ENCODE assay signal across 9 cellular contexts in genomic region chr11:58525037-58525614, GRCh38. TPM values are rescaled to one million over a fixed set of nuclear protein-coding genes. Genes with fewer than 3 reads are reported as not detected.
DNase-seq lines count a peak whose midpoint lies in the region; ATAC-seq and TF ChIP-seq lines count a peak whose summit lies in the region.
"Had no signal": no experiment of that assay in that cellular context is flagged by ENCODE, and none has a peak within 500 bp of the region (broad histone marks: within the 10 kb centered on the region; RNA-seq: fewer than 3 reads in every experiment).

No MANE protein-coding gene starts in this region.

- peaks cover 32% of the 10 kb centered on the region for H3K4me1 ChIP-seq in CD4-positive, CD25-positive, alpha-beta regulatory T cell (ENCODE audit: control insufficient read depth, insufficient read depth, low read length, poor library complexity, severe bottlenecking)
- no peaks in the 10 kb centered on the region for H3K4me1 ChIP-seq in vagina

- TF ChIP-seq CTCF in vagina (IDR thresholded peaks at IDR 0.05): no peak

- H3K27me3 ChIP-seq in CD4-positive, CD25-positive, alpha-beta regulatory T cell (ENCODE audit: control insufficient read depth, insufficient read depth, low read length): no peaks in the 10 kb centered on the region
- H3K27me3 ChIP-seq in vagina: no peaks in the 10 kb centered on the region

- peaks cover 18 to 55% (median 31%) of the 10 kb centered on the region in 4 donors for H3K4me1 Mint-ChIP-seq in CD4-positive, CD25-positive, alpha-beta regulatory T cell
- H3K4me1 Mint-ChIP-seq in naive thymus-derived CD8-positive, alpha-beta T cell: peaks cover 33 to 82% (median 73%) of the 10 kb centered on the region in 4 donors

- H3K27me3 Mint-ChIP-seq in CD4-positive, CD25-positive, alpha-beta regulatory T cell: no peaks in the 10 kb centered on the region
- H3K27me3 Mint-ChIP-seq in naive thymus-derived CD8-positive, alpha-beta T cell: no peaks in the 10 kb centered on the region

- peak overlapping the region; percentile 89 for H3K27ac ChIP-seq in CD4-positive, CD25-positive, alpha-beta regulatory T cell (ENCODE audit: insufficient read depth, low read length, poor library complexity, severe bottlenecking)
- no peak overlapping the region for H3K27ac ChIP-seq in vagina

- TF ChIP-seq POLR2A in erythroblast (IDR thresholded peaks at IDR 0.05; ENCODE audit: low read length): no peak
- TF ChIP-seq POLR2A in vagina (IDR thresholded peaks at IDR 0.05): no peak

- H3K36me3 Mint-ChIP-seq in CD4-positive, CD25-positive, alpha-beta regulatory T cell: peaks cover 28% of the 10 kb centered on the region
- peaks cover 6 to 27% (median 25%) of the 10 kb centered on the region in 3 donors for H3K36me3 Mint-ChIP-seq in naive thymus-derived CD8-positive, alpha-beta T cell

- H3K4me3 Mint-ChIP-seq in CD4-positive, CD25-positive, alpha-beta regulatory T cell: peak overlapping the region; percentile 22 to 93 (median 78)
- H3K4me3 Mint-ChIP-seq in naive thymus-derived CD8-positive, alpha-beta T cell: peak overlapping the region; percentile 49 to 86 (median 77)

- peak in 2 of 3 donors; percentile 72 to 75 for DNase-seq in CD4-positive, CD25-positive, alpha-beta regulatory T cell
- peak; percentile 7 for DNase-seq in T-helper 22 cell (ENCODE audit: low read depth)
- DNase-seq in naive thymus-derived CD8-positive, alpha-beta T cell: peak in 8 of 10 donors; percentile 17 to 82 (median 72)
- no peak for DNase-seq in erythroblast (lab: John Stamatoyannopoulos, UW)
- DNase-seq in vagina (ENCODE audit: extremely low spot score in 2 of 2): no peak
- no peak for DNase-seq in COLO668 (lab: John Stamatoyannopoulos, UW; ENCODE audit: unreplicated experiment)

- H3K36me3 ChIP-seq in CD4-positive, CD25-positive, alpha-beta regulatory T cell (ENCODE audit: control insufficient read depth, insufficient read depth, low read length): peaks cover 28% of the 10 kb centered on the region
- peaks cover 0 to 14% of the 10 kb centered on the region in 2 donors for H3K36me3 ChIP-seq in vagina

- H3K9me3 Mint-ChIP-seq in CD4-positive, CD25-positive, alpha-beta regulatory T cell: no peaks in the 10 kb centered on the region
- no peaks in the 10 kb centered on the region for H3K9me3 Mint-ChIP-seq in naive thymus-derived CD8-positive, alpha-beta T cell

- POLR2A ChIA-PET in naive thymus-derived CD8-positive, alpha-beta T cell (lab: Charles Lee): interaction anchor here (1.0 to 3.7 kb wide), 10 partner anchors 19 to 783 kb away, joined by 3 to 36 read pairs (median 4); partner anchors contain the start of genes LPXN, SELENOH and ZFP91

- ATAC-seq in CD4-positive, CD25-positive, alpha-beta regulatory T cell (ENCODE audit: low read depth in 2 of 2): peak; percentile 76 to 84
- peak; percentile 85 for ATAC-seq in GM19328 (IDR thresholded peaks at IDR 0.05; ENCODE audit: unreplicated experiment)
- ATAC-seq in HG03159 (IDR thresholded peaks at IDR 0.05; ENCODE audit: unreplicated experiment): peak; percentile 86
- ATAC-seq in naive thymus-derived CD8-positive, alpha-beta T cell: peak; percentile 79 to 84

- H3K9me3 ChIP-seq in CD4-positive, CD25-positive, alpha-beta regulatory T cell (ENCODE audit: control insufficient read depth in 2 of 2, low read length in 2 of 2): no peaks in the 10 kb centered on the region
- H3K9me3 ChIP-seq in vagina: no peaks in the 10 kb centered on the region

- peak overlapping the region; percentile 79 for H3K4me3 ChIP-seq in CD4-positive, CD25-positive, alpha-beta regulatory T cell (ENCODE audit: low read depth, low read length)
- no peak overlapping the region for H3K4me3 ChIP-seq in vagina
- H3K4me3 ChIP-seq: lung had no signal

- intact Hi-C loops in vagina (cut with DNase I): no loop called here

- H3K27ac Mint-ChIP-seq in CD4-positive, CD25-positive, alpha-beta regulatory T cell: peak overlapping the region; percentile 87 to 91 (median 89)
- peak overlapping the region; percentile 91 to 98 (median 96) for H3K27ac Mint-ChIP-seq in naive thymus-derived CD8-positive, alpha-beta T cell

RNA-seq across cellular contexts. Expression of gene OR5B21, which starts 17.2 kb away (rescaled TPM):
- total RNA-seq in CD4-positive, CD25-positive, alpha-beta regulatory T cell: not detected
- polyA plus RNA-seq in CD4-positive, CD25-positive, alpha-beta regulatory T cell: not detected
- 1 to 10 TPM in 1 of 2 experiments, under 1 TPM in 1; 0.94 to 1.1 TPM for total RNA-seq in naive thymus-derived CD8-positive, alpha-beta T cell
- not detected for polyA plus RNA-seq in naive thymus-derived CD8-positive, alpha-beta T cell
- total RNA-seq in vagina: not detected
- polyA plus RNA-seq: lung had no signal

RNA-seq across cellular contexts. Expression of gene LPXN, which starts 50.5 kb away (rescaled TPM):
- total RNA-seq in CD4-positive, CD25-positive, alpha-beta regulatory T cell: 101 TPM
- polyA plus RNA-seq in CD4-positive, CD25-positive, alpha-beta regulatory T cell: 100 to 1,000 TPM; 221 to 314 (median 265) TPM
- 100 to 1,000 TPM; 200 TPM for total RNA-seq in naive thymus-derived CD8-positive, alpha-beta T cell
- 100 to 1,000 TPM; 208 to 261 (median 220) TPM for polyA plus RNA-seq in naive thymus-derived CD8-positive, alpha-beta T cell
- 24.3 TPM for total RNA-seq in vagina

RNA-seq across cellular contexts. Expression of gene ZFP91, which starts 53.7 kb away (rescaled TPM):
- 46.5 TPM for total RNA-seq in CD4-positive, CD25-positive, alpha-beta regulatory T cell
- 1 to 10 TPM; 5.0 to 8.6 (median 6.8) TPM for polyA plus RNA-seq in CD4-positive, CD25-positive, alpha-beta regulatory T cell
- 10 to 100 TPM; 46.1 to 49.6 TPM for total RNA-seq in naive thymus-derived CD8-positive, alpha-beta T cell
- polyA plus RNA-seq in naive thymus-derived CD8-positive, alpha-beta T cell: 1 to 10 TPM; 4.8 to 9.4 (median 7.1) TPM
- 35.4 TPM for total RNA-seq in vagina

Comparison
In these comparisons a context has a peak if more than half of its experiments do, and no peak if none do; other contexts are left out.
1. DNase-seq: peak in CD4-positive, CD25-positive, alpha-beta regulatory T cell (2 of 3), T-helper 22 cell (single experiment) and naive thymus-derived CD8-positive, alpha-beta T cell (8 of 10); none in erythroblast (0 of 2), vagina (0 of 2) and COLO668 (single experiment).
2. Peak in every context shown above with its lines, with median percentiles within 50 percentile points of each other: ATAC-seq.